Comparison of ENCODE assay signal across 17 cellular contexts in the genomic region with DNA sequence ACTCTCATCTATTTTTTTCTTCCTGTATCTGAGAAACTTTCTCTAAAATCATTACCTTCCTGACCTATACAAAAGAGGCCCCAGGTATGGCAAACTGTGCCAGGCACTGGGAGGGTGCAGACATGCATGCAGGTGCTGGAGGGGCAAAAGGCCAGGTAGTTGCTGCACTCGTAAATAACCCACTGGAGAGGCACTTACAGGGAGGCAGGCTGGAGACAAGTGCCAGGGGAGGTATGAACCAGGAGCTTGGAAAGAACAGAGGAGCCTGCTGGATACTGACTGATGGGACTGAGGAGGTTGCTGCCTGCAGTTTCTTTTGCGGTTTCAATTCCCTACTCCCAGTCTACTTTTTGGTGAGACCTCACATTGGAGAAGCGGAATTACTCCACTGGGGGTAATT.
"Had no signal": no experiment of that assay in that cellular context is flagged by ENCODE, and none has a peak within 500 bp of the region (broad histone marks: within the 10 kb centered on the region; RNA-seq: fewer than 3 reads in every experiment).

No MANE protein-coding gene starts in this region.

- H3K4me3 ChIP-seq: body of pancreas, heart left ventricle, mucosa of descending colon, right atrium auricular region, skin epidermis, stomach, thoracic aorta had no signal

- H3K27me3 ChIP-seq: body of pancreas, heart left ventricle, right atrium auricular region, stomach had no signal

- H3K27ac ChIP-seq: body of pancreas, heart left ventricle, right atrium auricular region, skin epidermis, stomach, thoracic aorta had no signal

- H3K36me3 ChIP-seq: heart left ventricle, right atrium auricular region, stomach, thoracic aorta had no signal

- H3K4me1 ChIP-seq: body of pancreas, heart left ventricle, right atrium auricular region, stomach had no signal

- ATAC-seq: activated CD4-positive, CD25-positive, alpha-beta regulatory T cell treated with anti-CD3 and anti-CD28 coated beads, Interleukin-2, amount 50 U/mL, for 24 hours; activated naive CD4-positive, alpha-beta T cell treated with anti-CD3 and anti-CD28 coated beads, Interleukin-2, amount 50 U/mL, for 72 hours; activated T-cell treated with anti-CD3 and anti-CD28 coated beads, Interleukin-2, amount 50 U/mL, for 4 hours; body of pancreas; heart left ventricle; left colon; mucosa of descending colon; naive thymus-derived CD8-positive, alpha-beta T cell had no signal

- DNase-seq: activated CD4-positive, alpha-beta T cell treated with anti-CD3 and anti-CD28 coated beads, Interleukin-2, amount 50 U/mL, for 4 hours; activated effector memory CD4-positive, alpha-beta T cell treated with anti-CD3 and anti-CD28 coated beads, Interleukin-2, amount 50 U/mL, for 16 hours; activated T-cell treated with anti-CD3 and anti-CD28 coated beads, Interleukin-2, amount 50 U/mL, for 4 hours; body of pancreas; cortex of kidney; effector memory CD4-positive, alpha-beta T cell; heart left ventricle; left colon; mucosa of descending colon; naive thymus-derived CD8-positive, alpha-beta T cell; stimulated activated CD4-positive, alpha-beta T cell treated with anti-CD3 and anti-CD28 coated beads, Interleukin-4, amount 100 ng/mL, for 4 hours; stomach had no signal
